ENCODE assay signal across 8 cellular contexts in genomic region chr9:69130456-69131441, GRCh38. TPM values are rescaled to one million over a fixed set of nuclear protein-coding genes. Genes with fewer than 3 reads are reported as not detected.
DNase-seq lines count a peak whose midpoint lies in the region; ATAC-seq, FAIRE-seq and TF ChIP-seq lines count a peak whose summit lies in the region.

No MANE protein-coding gene starts in this region.

- peaks cover 0 to 60% (median 39%) of the 10 kb centered on the region in 4 donors for H3K4me1 ChIP-seq in tibial artery

- no peaks in the 10 kb centered on the region for H3K9me3 ChIP-seq in tibial artery

- TF ChIP-seq CTCF in bronchial epithelial cell (IDR thresholded peaks at IDR 0.05; ENCODE audit: insufficient read depth, low read length, severe bottlenecking) (no peak), tibial artery (IDR thresholded peaks at IDR 0.05) (no peak)

- no peak overlapping the region for H3K4me3 ChIP-seq in bronchial epithelial cell (ENCODE audit: low read depth, low read length)
- H3K4me3 ChIP-seq in tibial artery, result no peak overlapping the region

- FAIRE-seq in bronchial epithelial cell (lab: Jason Lieb, UNC), result peak; percentile 81

- DNase-seq in HK-2 (ENCODE audit: unreplicated experiment) (peak; percentile 2), bronchial epithelial cell (ENCODE audit: low read depth) (peak; percentile 79), kidney glomerular epithelial cell (lab: John Stamatoyannopoulos, UW) (peak; percentile 80), tibial artery (peak; percentile 58 to 73), islet precursor cell (no peak), NCI-H524 (lab: John Stamatoyannopoulos, UW) (no peak)

- no peaks in the 10 kb centered on the region for H3K36me3 ChIP-seq in bronchial epithelial cell (ENCODE audit: control insufficient read depth, insufficient read depth, low read length)
- H3K36me3 ChIP-seq in tibial artery, result no peaks in the 10 kb centered on the region

- H3K27me3 ChIP-seq in bronchial epithelial cell (ENCODE audit: control insufficient read depth, insufficient read depth, low read length), result no peaks in the 10 kb centered on the region
- no peaks in the 10 kb centered on the region for H3K27me3 ChIP-seq in tibial artery

- H3K27ac ChIP-seq in tibial artery, result peak overlapping the region; percentile 68 to 73

- ATAC-seq in GM18868 (IDR thresholded peaks at IDR 0.05; ENCODE audit: unreplicated experiment) (no peak), GM21723 (IDR thresholded peaks at IDR 0.05; ENCODE audit: unreplicated experiment) (no peak)

- intact Hi-C loops in tibial artery (cut with DNase I; ENCODE audit: low total_unique reads), result no loop called here

RNA-seq across cellular contexts. Expression of gene TJP2, which starts 43.3 kb away (rescaled TPM):
- total RNA-seq in bronchial epithelial cell, result 80.3 and 85.6 TPM in 2 replicates

Comparison
In these comparisons a context has a peak if more than half of its experiments do, and no peak if none do; other contexts are left out.
1. DNase-seq: peak in HK-2 (single experiment), bronchial epithelial cell (single experiment), kidney glomerular epithelial cell (single experiment) and tibial artery (2 of 2); none in islet precursor cell (single experiment) and NCI-H524 (0 of 2).